7 cellular contexts compared by ENCODE assay signal in the genomic region with DNA sequence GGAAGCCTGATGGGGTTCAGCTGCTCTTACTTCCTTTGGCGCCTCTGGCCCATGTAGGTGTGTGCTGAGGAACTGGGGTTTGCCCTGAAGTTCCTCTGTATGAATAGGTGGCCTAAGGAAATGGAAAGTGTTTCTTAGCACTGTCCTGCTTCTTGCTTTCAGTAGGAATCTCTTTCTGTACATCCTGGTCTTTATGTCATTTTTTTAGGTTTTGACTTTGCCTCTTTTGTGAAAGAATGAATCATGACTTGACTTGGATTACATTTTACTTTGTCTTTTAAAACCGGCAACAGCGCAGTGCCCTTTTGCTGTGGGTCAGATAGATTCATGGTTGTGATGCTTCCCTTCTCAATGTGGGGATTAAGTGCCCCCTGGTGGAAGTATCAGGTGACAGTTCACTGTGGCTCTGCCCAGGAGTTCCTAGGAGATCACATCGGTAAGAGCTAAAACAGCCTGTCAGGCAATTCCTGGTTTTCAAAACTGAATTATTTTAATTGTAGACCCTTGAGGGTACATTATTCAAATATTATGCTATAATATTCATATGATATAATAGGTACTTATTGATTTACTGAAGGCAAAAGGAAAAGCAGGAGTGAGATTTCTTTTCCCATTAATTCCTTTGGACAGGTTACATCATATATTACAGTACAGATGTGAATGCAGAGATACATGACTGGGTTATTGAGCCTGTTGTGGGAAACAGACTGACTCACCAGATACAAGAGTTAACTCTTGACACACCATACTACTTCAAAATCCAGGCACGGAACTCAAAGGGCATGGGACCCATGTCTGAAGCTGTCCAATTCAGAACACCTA.
A peak's percentile ranks its signal among the peaks of the same experiment; 100 is the strongest.
DNase-seq lines count a peak whose midpoint lies in the region; ATAC-seq and TF ChIP-seq lines count a peak whose summit lies in the region.

No MANE protein-coding gene starts in this region.

- H3K27ac ChIP-seq in SJSA1, result no peak overlapping the region
- no peak overlapping the region for H3K27ac ChIP-seq in right cardiac atrium (ENCODE audit: low read length)

- peaks cover 7% of the 10 kb centered on the region; the same call in 1 of the 2 replicates for H3K36me3 ChIP-seq in SJSA1

- intact Hi-C loops in right cardiac atrium (cut with DNase I), result loop anchor here in 1 of 4 donors (1.0 kb wide), 1 partner anchor 32 kb away; no protein-coding TSS in a partner anchor

- DNase-seq in LHCN-M2 (ENCODE audit: low read depth) (peak; percentile 52), SJSA1 (ENCODE audit: low read depth in 1 of 2, low spot score in 2 of 2) (peak; percentile 59), amniotic epithelial cell (ENCODE audit: low read depth) (peak; percentile 68), right cardiac atrium (peak in 2 of 3 donors; percentile 22 to 44), retinal pigment epithelial cell (ENCODE audit: low read depth) (no peak), OCI-M2 (lab: John Stamatoyannopoulos, UW; ENCODE audit: unreplicated experiment) (no peak)

- H3K27me3 ChIP-seq in SJSA1 (replicated peaks) (no peaks in the 10 kb centered on the region), right cardiac atrium (ENCODE audit: control insufficient read depth, insufficient read depth) (no peaks in the 10 kb centered on the region)

- H3K4me1 ChIP-seq in SJSA1 (replicated peaks) (peaks cover 7% of the 10 kb centered on the region; the same call in 1 of the 2 replicates), right cardiac atrium (ENCODE audit: control insufficient read depth, insufficient read depth, low read length) (no peaks in the 10 kb centered on the region)

- H3K4me3 ChIP-seq in SJSA1 (no peak overlapping the region), right cardiac atrium (ENCODE audit: low read length) (no peak overlapping the region), retinal pigment epithelial cell (ENCODE audit: low read length) (no peak overlapping the region)

- peak; percentile 76 for TF ChIP-seq CTCF in GM12872 (IDR thresholded peaks at IDR 0.05; ENCODE audit: insufficient read depth, low read depth, low read length)
- peak; percentile 82 for TF ChIP-seq CTCF in retinal pigment epithelial cell (conservative IDR thresholded peaks at IDR 0.05; ENCODE audit: low read depth, low read length)

- peak; percentile 75 to 91 for ATAC-seq in right cardiac atrium

- WGBS in right cardiac atrium, result 37% methylated on average over 5 of the region's 5 CpGs

- no peaks in the 10 kb centered on the region for H3K9me3 ChIP-seq in SJSA1 (replicated peaks)
- no peaks in the 10 kb centered on the region for H3K9me3 ChIP-seq in right cardiac atrium (ENCODE audit: control insufficient read depth, low read length)

Comparison
In these comparisons a context has a peak if more than half of its experiments do, and no peak if none do; other contexts are left out.
1. DNase-seq: peak in LHCN-M2 (single experiment), SJSA1 (2 of 2), amniotic epithelial cell (single experiment) and right cardiac atrium (2 of 3); none in retinal pigment epithelial cell (single experiment) and OCI-M2 (single experiment).